Comparison of ENCODE assay signal across 24 cellular contexts in genomic region chr2:2590796-2591541, GRCh38.
A peak's percentile ranks its signal among the peaks of the same experiment; 100 is the strongest.
DNase-seq lines count a peak whose midpoint lies in the region; ATAC-seq lines count a peak whose summit lies in the region.
"Had no signal": no experiment of that assay in that cellular context is flagged by ENCODE, and none has a peak within 500 bp of the region (broad histone marks: within the 10 kb centered on the region; RNA-seq: fewer than 3 reads in every experiment).

No MANE protein-coding gene starts in this region.

- DNase-seq in NCI-H82 (lab: John Stamatoyannopoulos, UW): peak; percentile 28
- no peak for DNase-seq in NCI-H82 treated with DMSO at 0.1 percent for 48 hours (lab: John Stamatoyannopoulos, UW; ENCODE audit: unreplicated experiment)
- DNase-seq in NCI-H524 (lab: John Stamatoyannopoulos, UW): peak; percentile 77 to 88
- DNase-seq in inferior parietal cortex (ENCODE audit: extremely low spot score): peak; percentile 34
- DNase-seq in superior temporal gyrus (ENCODE audit: extremely low spot score): peak; percentile 53
- DNase-seq in stimulated activated CD4-positive, alpha-beta T cell treated with anti-CD3 and anti-CD28 coated beads, Interleukin-2, amount 100 ng/mL, for 24 hours: no peak
- DNase-seq: activated B cell treated with CpG ODN at 0.5 μM for 24 hours; activated CD4-positive, alpha-beta T cell treated with anti-CD3 and anti-CD28 coated beads, Interleukin-2, amount 10 ng/mL, durations not matched to agents 7 days and 5 days; CD4-positive, CD25-positive, alpha-beta regulatory T cell; effector CD4-positive, alpha-beta T cell; H9; Karpas-422; left colon; NCI-H146; right lobe of liver; stimulated activated CD4-positive, alpha-beta T cell treated with anti-CD3 and anti-CD28 coated beads, Interleukin-2, amount 100 ng/mL, for 48 hours; stimulated activated naive CD8-positive, alpha-beta T cell treated with anti-CD3 and anti-CD28 coated beads, Interleukin-15, amount 100 ng/mL, for 72 hours; tibial artery had no signal

- ATAC-seq in HG02973 (IDR thresholded peaks at IDR 0.05; ENCODE audit: unreplicated experiment) (no peak), HG03175 (IDR thresholded peaks at IDR 0.05; ENCODE audit: unreplicated experiment) (no peak)
- ATAC-seq: activated naive CD4-positive, alpha-beta T cell treated with anti-CD3 and anti-CD28 coated beads, Interleukin-2, amount 50 U/mL, for 72 hours; gastroesophageal sphincter; GM12878; left colon; right lobe of liver; stimulated activated naive CD8-positive, alpha-beta T cell treated with anti-CD3 and anti-CD28 coated beads, Interleukin-15, amount 100 ng/mL, for 72 hours; T-cell had no signal

Comparison
In these comparisons a context has a peak if more than half of its experiments do, and no peak if none do; other contexts are left out.
1. DNase-seq: peak in NCI-H82 (single experiment), NCI-H524 (2 of 2), inferior parietal cortex (single experiment) and superior temporal gyrus (single experiment); none in NCI-H82 treated with DMSO at 0.1 percent for 48 hours (single experiment) and stimulated activated CD4-positive, alpha-beta T cell treated with anti-CD3 and anti-CD28 coated beads, Interleukin-2, amount 100 ng/mL, for 24 hours (0 of 2).